Comparison of ENCODE assay signal across 8 cellular contexts in genomic region chr11:43644626-43645299, GRCh38. TPM values are rescaled to one million over a fixed set of nuclear protein-coding genes. Genes with fewer than 3 reads are reported as not detected.
DNase-seq lines count a peak whose midpoint lies in the region; ATAC-seq and TF ChIP-seq lines count a peak whose summit lies in the region.

No MANE protein-coding gene starts in this region.

- intact Hi-C loops in ovary (cut with DNase I), result no loop called here

- peak; percentile 9 for ATAC-seq in GM21515 (IDR thresholded peaks at IDR 0.05; ENCODE audit: unreplicated experiment)
- no peak for ATAC-seq in GM18520 (IDR thresholded peaks at IDR 0.05; ENCODE audit: unreplicated experiment)
- no peak for ATAC-seq in GM21381 (IDR thresholded peaks at IDR 0.05; ENCODE audit: unreplicated experiment)

- H3K36me3 ChIP-seq in SJSA1 (peaks cover 4% of the 10 kb centered on the region; the same call in 1 of the 2 replicates), fibroblast of lung (ENCODE audit: control insufficient read depth, insufficient read depth, low read length) (no peaks in the 10 kb centered on the region), ovary (no peaks in the 10 kb centered on the region)

- peaks cover 15% of the 10 kb centered on the region for H3K79me2 ChIP-seq in fibroblast of lung (ENCODE audit: control insufficient read depth, insufficient read depth, low read length)

- no peak for TF ChIP-seq EP300 in ovary (IDR thresholded peaks at IDR 0.05)

- peak overlapping the region; percentile 93 for H2AFZ ChIP-seq in fibroblast of lung (ENCODE audit: low read length)

- TF ChIP-seq POLR2A in ovary (IDR thresholded peaks at IDR 0.05), result no peak

- peak overlapping the region; percentile 49 for H3K27ac ChIP-seq in SJSA1
- peak overlapping the region; percentile 81 for H3K27ac ChIP-seq in fibroblast of lung (ENCODE audit: insufficient read depth, low read length)
- peak overlapping the region in 1 of 2 donors; percentile 41 for H3K27ac ChIP-seq in ovary

- DNase-seq in SJSA1 (ENCODE audit: low read depth in 1 of 2, low spot score in 2 of 2) (no peak), fibroblast of lung (ENCODE audit: low read depth in 2 of 2) (peak; percentile 2 to 61), ovary (no peak), NCI-H226 (no peak), iPS-NIHi11 (ENCODE audit: low spot score) (no peak)

- H4K20me1 ChIP-seq in fibroblast of lung (ENCODE audit: control insufficient read depth, extremely low read depth, insufficient read depth, low read length), result no peaks in the 10 kb centered on the region

- H3K4me2 ChIP-seq in fibroblast of lung (ENCODE audit: extremely low read depth, insufficient read depth, low read length), result peak overlapping the region; percentile 96

- peaks cover 6% of the 10 kb centered on the region for H3K4me1 ChIP-seq in SJSA1 (replicated peaks)
- peaks cover 5% of the 10 kb centered on the region for H3K4me1 ChIP-seq in fibroblast of lung (ENCODE audit: control insufficient read depth, extremely low read depth, insufficient read depth, low read length)
- peaks cover 5% of the 10 kb centered on the region for H3K4me1 ChIP-seq in ovary (ENCODE audit: insufficient read depth)

- H3K9ac ChIP-seq in fibroblast of lung (ENCODE audit: insufficient read depth, low read length), result peak overlapping the region; percentile 76

- H3K4me3 ChIP-seq in SJSA1, result peak overlapping the region; percentile 67
- H3K4me3 ChIP-seq in fibroblast of lung (replicated peaks in 1 of 4; ENCODE audit: control extremely low read depth in 1 of 4, insufficient read depth in 1 of 4, low read depth in 3 of 4, low read length in 4 of 4), result peak overlapping the region; percentile 86 to 96 (median 92)
- peak overlapping the region; percentile 76 for H3K4me3 ChIP-seq in ovary

- peaks cover 33% of the 10 kb centered on the region for H3K27me3 ChIP-seq in SJSA1 (replicated peaks)
- peaks cover under 1% of the 10 kb centered on the region for H3K27me3 ChIP-seq in fibroblast of lung (ENCODE audit: control insufficient read depth, insufficient read depth, low read length)
- no peaks in the 10 kb centered on the region for H3K27me3 ChIP-seq in ovary

- H3K9me3 ChIP-seq in SJSA1 (replicated peaks) (no peaks in the 10 kb centered on the region), fibroblast of lung (ENCODE audit: control insufficient read depth, insufficient read depth, low read depth, low read length) (no peaks in the 10 kb centered on the region), ovary (no peaks in the 10 kb centered on the region)

- WGBS in ovary, 3 donors, result 14 to 23% (median 22%) methylated on average over 7 of the region's 7 CpGs

- TF ChIP-seq CTCF in fibroblast of lung (conservative IDR thresholded peaks at IDR 0.05 in 1 of 2, IDR thresholded peaks at IDR 0.05 in 1 of 2; ENCODE audit: low read depth in 1 of 2, low read length in 2 of 2) (no peak), ovary (IDR thresholded peaks at IDR 0.05) (no peak)

RNA-seq across cellular contexts. Expression of gene HSD17B12, which starts 35.8 kb away (rescaled TPM):
- total RNA-seq in SJSA1 (2014; rRNA removed; shearing (Covaris generic)), result 76.9 and 96.9 TPM in 2 replicates
- total RNA-seq in fibroblast of lung, result 54.2 and 122 TPM in 2 replicates
- 86.7 and 95.4 TPM in 2 replicates for polyA plus RNA-seq in fibroblast of lung
- polyA plus RNA-seq in fibroblast of lung (2012), result 63.1 and 67.4 TPM in 2 replicates
- polyA minus RNA-seq in fibroblast of lung (ENCODE audit: low replicate concordance), result 44.9 and 58.1 TPM in 2 replicates
- total RNA-seq in ovary, result 10 to 100 TPM; 27.7 to 88.8 (median 57.3) TPM
- polyA plus RNA-seq in ovary, result 10 to 100 TPM; 41.5 to 95.7 TPM

Comparison
In these comparisons a context has a peak if more than half of its experiments do, and no peak if none do; other contexts are left out.
1. DNase-seq: peak in fibroblast of lung (2 of 2); none in SJSA1 (0 of 2), ovary (0 of 5), NCI-H226 (single experiment) and iPS-NIHi11 (single experiment).
2. Peak in every context shown above with its lines, with median percentiles within 50 percentile points of each other: H3K4me3 ChIP-seq.